Comparison of ENCODE assay signal across 30 cellular contexts in the genomic region with DNA sequence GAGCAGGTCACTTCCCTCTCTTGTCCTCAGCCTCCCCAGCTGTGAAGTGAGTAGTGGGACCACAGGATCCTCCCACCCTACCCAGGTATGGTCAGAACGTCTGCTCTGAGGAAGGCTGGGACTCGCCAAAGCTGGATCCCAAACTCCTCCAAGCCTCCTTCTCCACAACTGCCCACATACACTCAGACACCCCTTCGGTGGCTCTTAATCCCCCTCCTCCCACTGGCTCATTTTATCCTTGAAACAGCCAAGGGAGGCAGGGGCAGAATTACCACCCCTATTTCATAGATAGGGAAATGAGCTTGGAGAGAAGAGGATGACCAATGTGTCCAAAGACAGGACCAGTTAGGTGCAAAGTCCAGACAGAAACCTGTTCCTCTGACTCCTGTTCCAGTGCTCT.
"Had no signal": no experiment of that assay in that cellular context is flagged by ENCODE, and none has a peak within 500 bp of the region (broad histone marks: within the 10 kb centered on the region; RNA-seq: fewer than 3 reads in every experiment).

No MANE protein-coding gene starts in this region.

- H3K27ac ChIP-seq: neural progenitor cell, ovary, parathyroid adenoma, psoas muscle, right lobe of liver, sigmoid colon, suprapubic skin, testis, tibial artery, transverse colon, upper lobe of right lung, uterus had no signal

- H3K9me3 ChIP-seq: ovary, psoas muscle, right lobe of liver, sigmoid colon, suprapubic skin, testis, upper lobe of right lung, uterus had no signal

- H3K4me1 ChIP-seq: parathyroid adenoma, psoas muscle, right lobe of liver, sigmoid colon, spleen, suprapubic skin, testis, tibial artery, transverse colon, upper lobe of right lung, uterus had no signal

- H3K9ac ChIP-seq: neural progenitor cell, parathyroid adenoma had no signal

- H3K36me3 ChIP-seq: neural progenitor cell, ovary, right lobe of liver, sigmoid colon, suprapubic skin, tibial artery, transverse colon, upper lobe of right lung, uterus had no signal

- H3K4me3 ChIP-seq: neural progenitor cell, ovary, psoas muscle, right lobe of liver, sigmoid colon, spleen, suprapubic skin, testis, tibial artery, transverse colon, upper lobe of right lung, uterus had no signal

- H3K9me3 Mint-ChIP-seq: naive thymus-derived CD4-positive, alpha-beta T cell; natural killer cell; nephron; neural progenitor cell; stimulated activated naive CD8-positive, alpha-beta T cell treated with anti-CD3 and anti-CD28 coated beads, Interleukin-15, amount 100 ng/mL, for 72 hours; type B pancreatic cell had no signal

- H3K4me1 Mint-ChIP-seq: naive thymus-derived CD4-positive, alpha-beta T cell; natural killer cell; nephron; stimulated activated naive CD8-positive, alpha-beta T cell treated with anti-CD3 and anti-CD28 coated beads, Interleukin-15, amount 100 ng/mL, for 72 hours had no signal

- H3K27ac Mint-ChIP-seq: naive thymus-derived CD4-positive, alpha-beta T cell; natural killer cell; nephron; neural progenitor cell; progenitor cell of endocrine pancreas; stimulated activated naive CD8-positive, alpha-beta T cell treated with anti-CD3 and anti-CD28 coated beads, Interleukin-15, amount 100 ng/mL, for 72 hours; type B pancreatic cell had no signal

- H3K4me2 ChIP-seq: neural progenitor cell had no signal

- H3K4me3 Mint-ChIP-seq: naive thymus-derived CD4-positive, alpha-beta T cell; natural killer cell; nephron; neural progenitor cell; stimulated activated naive CD8-positive, alpha-beta T cell treated with anti-CD3 and anti-CD28 coated beads, Interleukin-15, amount 100 ng/mL, for 72 hours; type B pancreatic cell had no signal

- H3K36me3 Mint-ChIP-seq: naive thymus-derived CD4-positive, alpha-beta T cell; natural killer cell; neural progenitor cell; type B pancreatic cell had no signal

- DNase-seq: naive thymus-derived CD4-positive, alpha-beta T cell; natural killer cell; occipital lobe; ovary; psoas muscle; right cardiac atrium; right lobe of liver; small intestine; spleen; stimulated activated CD4-positive, alpha-beta T cell treated with anti-CD3 and anti-CD28 coated beads, Interleukin-12 subunit alpha, Interleukin-12 subunit beta, amount 100 ng/mL, for 4 hours; stimulated activated CD4-positive, alpha-beta T cell treated with anti-CD3 and anti-CD28 coated beads, Interleukin-1b, Interleukin-23, amount 100 ng/mL, for 48 hours; stimulated activated CD4-positive, alpha-beta T cell treated with anti-CD3 and anti-CD28 coated beads, Interleukin-4, amount 100 ng/mL, for 1 hour; stimulated activated CD4-positive, alpha-beta T cell treated with anti-CD3 and anti-CD28 coated beads, Interleukin-4, amount 100 ng/mL, for 4 hours; stimulated activated CD8-positive, alpha-beta memory T cell treated with anti-CD3 and anti-CD28 coated beads, Interleukin-4, amount 100 ng/mL, for 48 hours; stimulated activated naive CD4-positive, alpha-beta T cell; stimulated activated naive CD8-positive, alpha-beta T cell treated with anti-CD3 and anti-CD28 coated beads, Interleukin-15, amount 100 ng/mL, for 72 hours; stimulated activated naive CD8-positive, alpha-beta T cell treated with anti-CD3 and anti-CD28 coated beads, Interleukin-15, Interleukin-2, amounts not matched to agents 100 U/mL and 50 U/mL, for 24 hours; substantia nigra; testis; tibial artery; transverse colon; upper lobe of right lung; uterus had no signal

- FAIRE-seq: small intestine had no signal

- ATAC-seq: naive thymus-derived CD4-positive, alpha-beta T cell; natural killer cell; psoas muscle; right cardiac atrium; right lobe of liver; stimulated activated naive CD8-positive, alpha-beta T cell treated with anti-CD3 and anti-CD28 coated beads, Interleukin-15, amount 100 ng/mL, for 72 hours; stimulated activated naive CD8-positive, alpha-beta T cell treated with anti-CD3 and anti-CD28 coated beads, Interleukin-15, Interleukin-2, amounts not matched to agents 100 U/mL and 50 U/mL, for 24 hours had no signal

- H3K27me3 ChIP-seq: neural progenitor cell, ovary, right lobe of liver, testis, uterus had no signal
